ENCODE assay signal across 1 cellular context in the genomic region with DNA sequence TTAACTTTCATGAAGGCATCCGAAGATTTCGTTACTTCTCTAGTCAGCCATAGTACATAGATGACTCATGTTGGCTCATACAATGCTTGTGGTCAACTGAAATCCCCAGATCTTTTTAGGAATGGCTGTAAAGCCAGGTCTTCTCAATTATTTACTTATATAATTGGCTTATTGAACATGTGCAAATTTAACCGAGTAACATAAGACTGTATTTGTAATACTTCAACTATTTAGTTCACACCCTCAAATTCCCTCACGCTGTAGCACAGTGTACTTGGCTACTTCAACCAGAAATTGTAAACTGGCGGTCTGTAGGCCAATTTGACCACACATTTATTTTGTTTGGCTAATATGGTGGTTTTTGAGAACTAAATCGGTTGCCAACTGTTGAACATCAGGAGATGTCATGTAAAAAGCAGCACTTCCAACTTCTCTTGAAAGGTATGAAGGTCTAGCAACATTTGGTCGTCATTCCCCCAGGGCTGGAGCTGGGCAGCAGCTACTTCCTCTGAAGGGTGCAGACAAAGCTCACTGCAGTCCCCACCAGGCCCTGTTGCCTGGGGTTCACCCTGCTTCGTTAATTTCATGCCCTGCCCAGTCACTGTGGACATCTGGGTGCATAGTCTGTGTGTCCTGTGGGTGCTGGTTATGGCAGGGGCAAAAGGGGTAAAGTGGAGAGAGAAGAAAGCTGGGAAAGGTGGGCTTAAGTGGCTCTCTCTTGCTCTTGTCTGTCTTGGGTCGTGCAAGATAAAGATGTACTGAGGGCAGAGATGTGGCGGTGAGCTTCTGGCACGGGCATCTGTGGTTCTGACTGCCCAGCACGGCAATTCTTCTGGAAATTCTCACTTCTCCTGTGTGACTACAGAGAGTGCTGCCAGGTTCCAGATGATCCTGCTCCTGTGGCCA.
A peak's percentile ranks its signal among the peaks of the same experiment; 100 is the strongest.
TF ChIP-seq lines count a peak whose summit lies in the region.

No MANE protein-coding gene starts in this region.

TF ChIP-seq in GM12878, 131 proteins besides CTCF, POLR2A, EP300 and RAD21:
- TF ChIP-seq PAX8 (IDR thresholded peaks at IDR 0.05) = no peak
- no peak for TF ChIP-seq POLR2AphosphoS2 (IDR thresholded peaks at IDR 0.05; ENCODE audit: low read depth, low read length)
- TF ChIP-seq, protein P1, sequence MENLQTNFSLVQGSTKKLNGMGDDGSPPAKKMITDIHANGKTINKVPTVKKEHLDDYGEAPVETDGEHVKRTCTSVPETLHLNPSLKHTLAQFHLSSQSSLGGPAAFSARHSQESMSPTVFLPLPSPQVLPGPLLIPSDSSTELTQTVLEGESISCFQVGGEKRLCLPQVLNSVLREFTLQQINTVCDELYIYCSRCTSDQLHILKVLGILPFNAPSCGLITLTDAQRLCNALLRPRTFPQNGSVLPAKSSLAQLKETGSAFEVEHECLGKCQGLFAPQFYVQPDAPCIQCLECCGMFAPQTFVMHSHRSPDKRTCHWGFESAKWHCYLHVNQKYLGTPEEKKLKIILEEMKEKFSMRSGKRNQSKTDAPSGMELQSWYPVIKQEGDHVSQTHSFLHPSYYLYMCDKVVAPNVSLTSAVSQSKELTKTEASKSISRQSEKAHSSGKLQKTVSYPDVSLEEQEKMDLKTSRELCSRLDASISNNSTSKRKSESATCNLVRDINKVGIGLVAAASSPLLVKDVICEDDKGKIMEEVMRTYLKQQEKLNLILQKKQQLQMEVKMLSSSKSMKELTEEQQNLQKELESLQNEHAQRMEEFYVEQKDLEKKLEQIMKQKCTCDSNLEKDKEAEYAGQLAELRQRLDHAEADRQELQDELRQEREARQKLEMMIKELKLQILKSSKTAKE (IDR thresholded peaks at IDR 0.05; ENCODE audit: low read depth, poor library complexity, severe bottlenecking) = no peak
- TF ChIP-seq TBL1XR1 (IDR thresholded peaks at IDR 0.05; ENCODE audit: low read depth, low read length) = no peak
- no peak for TF ChIP-seq MTA2 (IDR thresholded peaks at IDR 0.05; ENCODE audit: low read depth)
- TF ChIP-seq, protein P2, sequence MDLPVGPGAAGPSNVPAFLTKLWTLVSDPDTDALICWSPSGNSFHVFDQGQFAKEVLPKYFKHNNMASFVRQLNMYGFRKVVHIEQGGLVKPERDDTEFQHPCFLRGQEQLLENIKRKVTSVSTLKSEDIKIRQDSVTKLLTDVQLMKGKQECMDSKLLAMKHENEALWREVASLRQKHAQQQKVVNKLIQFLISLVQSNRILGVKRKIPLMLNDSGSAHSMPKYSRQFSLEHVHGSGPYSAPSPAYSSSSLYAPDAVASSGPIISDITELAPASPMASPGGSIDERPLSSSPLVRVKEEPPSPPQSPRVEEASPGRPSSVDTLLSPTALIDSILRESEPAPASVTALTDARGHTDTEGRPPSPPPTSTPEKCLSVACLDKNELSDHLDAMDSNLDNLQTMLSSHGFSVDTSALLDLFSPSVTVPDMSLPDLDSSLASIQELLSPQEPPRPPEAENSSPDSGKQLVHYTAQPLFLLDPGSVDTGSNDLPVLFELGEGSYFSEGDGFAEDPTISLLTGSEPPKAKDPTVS (IDR thresholded peaks at IDR 0.05; ENCODE audit: low read depth, low read length) = no peak
- no peak for TF ChIP-seq MEF2B (IDR thresholded peaks at IDR 0.05; ENCODE audit: partially characterized antibody, poor library complexity, severe bottlenecking)
- no peak for TF ChIP-seq CHD2 (IDR thresholded peaks at IDR 0.05; ENCODE audit: borderline replicate concordance, low read depth, low read length)
- TF ChIP-seq, protein P3, sequence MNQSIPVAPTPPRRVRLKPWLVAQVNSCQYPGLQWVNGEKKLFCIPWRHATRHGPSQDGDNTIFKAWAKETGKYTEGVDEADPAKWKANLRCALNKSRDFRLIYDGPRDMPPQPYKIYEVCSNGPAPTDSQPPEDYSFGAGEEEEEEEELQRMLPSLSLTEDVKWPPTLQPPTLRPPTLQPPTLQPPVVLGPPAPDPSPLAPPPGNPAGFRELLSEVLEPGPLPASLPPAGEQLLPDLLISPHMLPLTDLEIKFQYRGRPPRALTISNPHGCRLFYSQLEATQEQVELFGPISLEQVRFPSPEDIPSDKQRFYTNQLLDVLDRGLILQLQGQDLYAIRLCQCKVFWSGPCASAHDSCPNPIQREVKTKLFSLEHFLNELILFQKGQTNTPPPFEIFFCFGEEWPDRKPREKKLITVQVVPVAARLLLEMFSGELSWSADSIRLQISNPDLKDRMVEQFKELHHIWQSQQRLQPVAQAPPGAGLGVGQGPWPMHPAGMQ (IDR thresholded peaks at IDR 0.05; ENCODE audit: borderline replicate concordance) = no peak
- TF ChIP-seq, protein P4, sequence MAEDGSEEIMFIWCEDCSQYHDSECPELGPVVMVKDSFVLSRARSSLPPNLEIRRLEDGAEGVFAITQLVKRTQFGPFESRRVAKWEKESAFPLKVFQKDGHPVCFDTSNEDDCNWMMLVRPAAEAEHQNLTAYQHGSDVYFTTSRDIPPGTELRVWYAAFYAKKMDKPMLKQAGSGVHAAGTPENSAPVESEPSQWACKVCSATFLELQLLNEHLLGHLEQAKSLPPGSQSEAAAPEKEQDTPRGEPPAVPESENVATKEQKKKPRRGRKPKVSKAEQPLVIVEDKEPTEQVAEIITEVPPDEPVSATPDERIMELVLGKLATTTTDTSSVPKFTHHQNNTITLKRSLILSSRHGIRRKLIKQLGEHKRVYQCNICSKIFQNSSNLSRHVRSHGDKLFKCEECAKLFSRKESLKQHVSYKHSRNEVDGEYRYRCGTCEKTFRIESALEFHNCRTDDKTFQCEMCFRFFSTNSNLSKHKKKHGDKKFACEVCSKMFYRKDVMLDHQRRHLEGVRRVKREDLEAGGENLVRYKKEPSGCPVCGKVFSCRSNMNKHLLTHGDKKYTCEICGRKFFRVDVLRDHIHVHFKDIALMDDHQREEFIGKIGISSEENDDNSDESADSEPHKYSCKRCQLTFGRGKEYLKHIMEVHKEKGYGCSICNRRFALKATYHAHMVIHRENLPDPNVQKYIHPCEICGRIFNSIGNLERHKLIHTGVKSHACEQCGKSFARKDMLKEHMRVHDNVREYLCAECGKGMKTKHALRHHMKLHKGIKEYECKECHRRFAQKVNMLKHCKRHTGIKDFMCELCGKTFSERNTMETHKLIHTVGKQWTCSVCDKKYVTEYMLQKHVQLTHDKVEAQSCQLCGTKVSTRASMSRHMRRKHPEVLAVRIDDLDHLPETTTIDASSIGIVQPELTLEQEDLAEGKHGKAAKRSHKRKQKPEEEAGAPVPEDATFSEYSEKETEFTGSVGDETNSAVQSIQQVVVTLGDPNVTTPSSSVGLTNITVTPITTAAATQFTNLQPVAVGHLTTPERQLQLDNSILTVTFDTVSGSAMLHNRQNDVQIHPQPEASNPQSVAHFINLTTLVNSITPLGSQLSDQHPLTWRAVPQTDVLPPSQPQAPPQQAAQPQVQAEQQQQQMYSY (CRISPR knock-in tag; IDR thresholded peaks at IDR 0.05) = no peak
- TF ChIP-seq, protein P5, sequence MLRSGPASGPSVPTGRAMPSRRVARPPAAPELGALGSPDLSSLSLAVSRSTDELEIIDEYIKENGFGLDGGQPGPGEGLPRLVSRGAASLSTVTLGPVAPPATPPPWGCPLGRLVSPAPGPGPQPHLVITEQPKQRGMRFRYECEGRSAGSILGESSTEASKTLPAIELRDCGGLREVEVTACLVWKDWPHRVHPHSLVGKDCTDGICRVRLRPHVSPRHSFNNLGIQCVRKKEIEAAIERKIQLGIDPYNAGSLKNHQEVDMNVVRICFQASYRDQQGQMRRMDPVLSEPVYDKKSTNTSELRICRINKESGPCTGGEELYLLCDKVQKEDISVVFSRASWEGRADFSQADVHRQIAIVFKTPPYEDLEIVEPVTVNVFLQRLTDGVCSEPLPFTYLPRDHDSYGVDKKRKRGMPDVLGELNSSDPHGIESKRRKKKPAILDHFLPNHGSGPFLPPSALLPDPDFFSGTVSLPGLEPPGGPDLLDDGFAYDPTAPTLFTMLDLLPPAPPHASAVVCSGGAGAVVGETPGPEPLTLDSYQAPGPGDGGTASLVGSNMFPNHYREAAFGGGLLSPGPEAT (IDR thresholded peaks at IDR 0.05; ENCODE audit: low read depth) = no peak
- TF ChIP-seq NFIC (IDR thresholded peaks at IDR 0.05; ENCODE audit: low read depth, low read length) = peak; percentile 35; the same call in 1 of the 2 replicates
- no peak for TF ChIP-seq SPI1 (IDR thresholded peaks at IDR 0.05; ENCODE audit: borderline replicate concordance, insufficient read depth, low read depth, low read length)
- TF ChIP-seq, protein P6, sequence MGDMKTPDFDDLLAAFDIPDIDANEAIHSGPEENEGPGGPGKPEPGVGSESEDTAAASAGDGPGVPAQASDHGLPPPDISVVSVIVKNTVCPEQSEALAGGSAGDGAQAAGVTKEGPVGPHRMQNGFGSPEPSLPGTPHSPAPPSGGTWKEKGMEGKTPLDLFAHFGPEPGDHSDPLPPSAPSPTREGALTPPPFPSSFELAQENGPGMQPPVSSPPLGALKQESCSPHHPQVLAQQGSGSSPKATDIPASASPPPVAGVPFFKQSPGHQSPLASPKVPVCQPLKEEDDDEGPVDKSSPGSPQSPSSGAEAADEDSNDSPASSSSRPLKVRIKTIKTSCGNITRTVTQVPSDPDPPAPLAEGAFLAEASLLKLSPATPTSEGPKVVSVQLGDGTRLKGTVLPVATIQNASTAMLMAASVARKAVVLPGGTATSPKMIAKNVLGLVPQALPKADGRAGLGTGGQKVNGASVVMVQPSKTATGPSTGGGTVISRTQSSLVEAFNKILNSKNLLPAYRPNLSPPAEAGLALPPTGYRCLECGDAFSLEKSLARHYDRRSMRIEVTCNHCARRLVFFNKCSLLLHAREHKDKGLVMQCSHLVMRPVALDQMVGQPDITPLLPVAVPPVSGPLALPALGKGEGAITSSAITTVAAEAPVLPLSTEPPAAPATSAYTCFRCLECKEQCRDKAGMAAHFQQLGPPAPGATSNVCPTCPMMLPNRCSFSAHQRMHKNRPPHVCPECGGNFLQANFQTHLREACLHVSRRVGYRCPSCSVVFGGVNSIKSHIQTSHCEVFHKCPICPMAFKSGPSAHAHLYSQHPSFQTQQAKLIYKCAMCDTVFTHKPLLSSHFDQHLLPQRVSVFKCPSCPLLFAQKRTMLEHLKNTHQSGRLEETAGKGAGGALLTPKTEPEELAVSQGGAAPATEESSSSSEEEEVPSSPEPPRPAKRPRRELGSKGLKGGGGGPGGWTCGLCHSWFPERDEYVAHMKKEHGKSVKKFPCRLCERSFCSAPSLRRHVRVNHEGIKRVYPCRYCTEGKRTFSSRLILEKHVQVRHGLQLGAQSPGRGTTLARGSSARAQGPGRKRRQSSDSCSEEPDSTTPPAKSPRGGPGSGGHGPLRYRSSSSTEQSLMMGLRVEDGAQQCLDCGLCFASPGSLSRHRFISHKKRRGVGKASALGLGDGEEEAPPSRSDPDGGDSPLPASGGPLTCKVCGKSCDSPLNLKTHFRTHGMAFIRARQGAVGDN (IDR thresholded peaks at IDR 0.05) = no peak
- no peak for TF ChIP-seq TCF7 (IDR thresholded peaks at IDR 0.05; ENCODE audit: borderline replicate concordance)
- TF ChIP-seq RUNX3 (IDR thresholded peaks at IDR 0.05; ENCODE audit: low read length) = peak; percentile 77
- peak; percentile 72 for TF ChIP-seq JUNB (IDR thresholded peaks at IDR 0.05)
- 0 out of 4 replicates have a peak, but pooled peaks of 1 of the 2 experiments have one; percentile 14 for TF ChIP-seq IKZF2 (IDR thresholded peaks at IDR 0.05)
- TF ChIP-seq, protein P7, sequence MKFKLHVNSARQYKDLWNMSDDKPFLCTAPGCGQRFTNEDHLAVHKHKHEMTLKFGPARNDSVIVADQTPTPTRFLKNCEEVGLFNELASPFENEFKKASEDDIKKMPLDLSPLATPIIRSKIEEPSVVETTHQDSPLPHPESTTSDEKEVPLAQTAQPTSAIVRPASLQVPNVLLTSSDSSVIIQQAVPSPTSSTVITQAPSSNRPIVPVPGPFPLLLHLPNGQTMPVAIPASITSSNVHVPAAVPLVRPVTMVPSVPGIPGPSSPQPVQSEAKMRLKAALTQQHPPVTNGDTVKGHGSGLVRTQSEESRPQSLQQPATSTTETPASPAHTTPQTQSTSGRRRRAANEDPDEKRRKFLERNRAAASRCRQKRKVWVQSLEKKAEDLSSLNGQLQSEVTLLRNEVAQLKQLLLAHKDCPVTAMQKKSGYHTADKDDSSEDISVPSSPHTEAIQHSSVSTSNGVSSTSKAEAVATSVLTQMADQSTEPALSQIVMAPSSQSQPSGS (IDR thresholded peaks at IDR 0.05; ENCODE audit: low read length) = no peak
- TF ChIP-seq TAF1 (IDR thresholded peaks at IDR 0.05; ENCODE audit: borderline replicate concordance, low read depth, low read length) = no peak
- TF ChIP-seq, protein P8, sequence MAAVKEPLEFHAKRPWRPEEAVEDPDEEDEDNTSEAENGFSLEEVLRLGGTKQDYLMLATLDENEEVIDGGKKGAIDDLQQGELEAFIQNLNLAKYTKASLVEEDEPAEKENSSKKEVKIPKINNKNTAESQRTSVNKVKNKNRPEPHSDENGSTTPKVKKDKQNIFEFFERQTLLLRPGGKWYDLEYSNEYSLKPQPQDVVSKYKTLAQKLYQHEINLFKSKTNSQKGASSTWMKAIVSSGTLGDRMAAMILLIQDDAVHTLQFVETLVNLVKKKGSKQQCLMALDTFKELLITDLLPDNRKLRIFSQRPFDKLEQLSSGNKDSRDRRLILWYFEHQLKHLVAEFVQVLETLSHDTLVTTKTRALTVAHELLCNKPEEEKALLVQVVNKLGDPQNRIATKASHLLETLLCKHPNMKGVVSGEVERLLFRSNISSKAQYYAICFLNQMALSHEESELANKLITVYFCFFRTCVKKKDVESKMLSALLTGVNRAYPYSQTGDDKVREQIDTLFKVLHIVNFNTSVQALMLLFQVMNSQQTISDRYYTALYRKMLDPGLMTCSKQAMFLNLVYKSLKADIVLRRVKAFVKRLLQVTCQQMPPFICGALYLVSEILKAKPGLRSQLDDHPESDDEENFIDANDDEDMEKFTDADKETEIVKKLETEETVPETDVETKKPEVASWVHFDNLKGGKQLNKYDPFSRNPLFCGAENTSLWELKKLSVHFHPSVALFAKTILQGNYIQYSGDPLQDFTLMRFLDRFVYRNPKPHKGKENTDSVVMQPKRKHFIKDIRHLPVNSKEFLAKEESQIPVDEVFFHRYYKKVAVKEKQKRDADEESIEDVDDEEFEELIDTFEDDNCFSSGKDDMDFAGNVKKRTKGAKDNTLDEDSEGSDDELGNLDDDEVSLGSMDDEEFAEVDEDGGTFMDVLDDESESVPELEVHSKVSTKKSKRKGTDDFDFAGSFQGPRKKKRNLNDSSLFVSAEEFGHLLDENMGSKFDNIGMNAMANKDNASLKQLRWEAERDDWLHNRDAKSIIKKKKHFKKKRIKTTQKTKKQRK (IDR thresholded peaks at IDR 0.05; ENCODE audit: low read depth, low read length) = no peak
